14 cellular contexts compared by ENCODE assay signal in genomic region chr20:49591217-49591865, GRCh38. TPM values are rescaled to one million over a fixed set of nuclear protein-coding genes. Genes with fewer than 3 reads are reported as not detected.
DNase-seq lines count a peak whose midpoint lies in the region; ATAC-seq, FAIRE-seq and TF ChIP-seq lines count a peak whose summit lies in the region.
"Had no signal": no experiment of that assay in that cellular context is flagged by ENCODE, and none has a peak within 500 bp of the region (broad histone marks: within the 10 kb centered on the region; RNA-seq: fewer than 3 reads in every experiment).

No MANE protein-coding gene starts in this region.

- H3K4me1 Mint-ChIP-seq in T-helper 2 cell treated with Interferon-gamma antibody and Interleukin-4, amounts not matched to agents 5 μg/mL and 100 μg/mL, for 36 hours (ENCODE audit: low read depth) = peaks cover 72% of the 10 kb centered on the region
- H3K4me1 Mint-ChIP-seq in neural crest cell = peaks cover 6% of the 10 kb centered on the region

- peaks cover 44% of the 10 kb centered on the region for H3K36me3 Mint-ChIP-seq in T-helper 2 cell treated with Interferon-gamma antibody and Interleukin-4, amounts not matched to agents 5 μg/mL and 100 μg/mL, for 36 hours (ENCODE audit: low read depth)
- no peaks in the 10 kb centered on the region for H3K36me3 Mint-ChIP-seq in neural crest cell (ENCODE audit: low read depth)

- H3K36me3 ChIP-seq in BLaER1 treated with 17β-estradiol and CSF1 and Interleukin-3, amounts not matched to agents 10 nM and 100 nM = no peaks in the 10 kb centered on the region; a peak in 1 of 22 replicates
- H3K36me3 ChIP-seq in esophagus muscularis mucosa = no peaks in the 10 kb centered on the region
- H3K36me3 ChIP-seq: spleen, thyroid gland had no signal

- peak overlapping the region in 7 of 11 experiments; percentile 5 to 51 (median 38); a peak in 8 of 22 replicates for H3K9ac ChIP-seq in BLaER1 treated with 17β-estradiol and CSF1 and Interleukin-3, amounts not matched to agents 10 nM and 100 nM

- no peak for TF ChIP-seq POLR2A in esophagus muscularis mucosa (IDR thresholded peaks at IDR 0.05; ENCODE audit: low read depth)

- H4K20me1 ChIP-seq in BLaER1 treated with 17β-estradiol and CSF1 and Interleukin-3, amounts not matched to agents 10 nM and 100 nM = no peaks in the 10 kb centered on the region

- peaks cover 16% of the 10 kb centered on the region for H3K9me3 Mint-ChIP-seq in T-helper 2 cell treated with Interferon-gamma antibody and Interleukin-4, amounts not matched to agents 5 μg/mL and 100 μg/mL, for 36 hours
- no peaks in the 10 kb centered on the region for H3K9me3 Mint-ChIP-seq in neural crest cell

- H3K9me3 ChIP-seq in BLaER1 treated with 17β-estradiol and CSF1 and Interleukin-3, amounts not matched to agents 10 nM and 100 nM (replicated peaks in 1 of 11) = peaks cover 0 to 9% (median 0%) of the 10 kb centered on the region in 11 experiments; a peak in 5 of 22 replicates
- no peaks in the 10 kb centered on the region for H3K9me3 ChIP-seq in esophagus muscularis mucosa
- H3K9me3 ChIP-seq: spleen, thyroid gland had no signal

- DNase-seq in T-helper 2 cell treated with Interferon-gamma antibody and Interleukin-4, amounts not matched to agents 5 μg/mL and 100 μg/mL, for 36 hours (ENCODE audit: low spot score) = peak; percentile 61
- no peak for DNase-seq in esophagus muscularis mucosa (ENCODE audit: extremely low spot score)
- no peak for DNase-seq in neural crest cell (ENCODE audit: low read depth, low spot score)
- DNase-seq in epidermal melanocyte (ENCODE audit: insufficient read length, low spot score) = no peak
- DNase-seq in frontal cortex (ENCODE audit: low spot score in 2 of 2) = no peak
- no peak for DNase-seq in HT-29 (ENCODE audit: low spot score)
- DNase-seq: H7, NCI-H1436 treated with DMSO at 0.1 percent for 48 hours, spleen, thyroid gland had no signal

- H3K4me3 Mint-ChIP-seq in T-helper 2 cell treated with Interferon-gamma antibody and Interleukin-4, amounts not matched to agents 5 μg/mL and 100 μg/mL, for 36 hours = peak overlapping the region; percentile 85
- H3K4me3 Mint-ChIP-seq in neural crest cell = no peak overlapping the region

- peak overlapping the region in 9 of 11 experiments; percentile 38 to 97 (median 90); a peak in 17 of 22 replicates for H3K27ac ChIP-seq in BLaER1 treated with 17β-estradiol and CSF1 and Interleukin-3, amounts not matched to agents 10 nM and 100 nM
- H3K27ac ChIP-seq in esophagus muscularis mucosa (replicated peaks in 1 of 4) = peak overlapping the region; percentile 60 to 69 (median 66)
- H3K27ac ChIP-seq: epithelial cell of prostate had no signal

- no peak for FAIRE-seq in frontal cortex (lab: Jason Lieb, UNC)
- FAIRE-seq: D721Med had no signal

- no peaks in the 10 kb centered on the region for H3K27me3 Mint-ChIP-seq in T-helper 2 cell treated with Interferon-gamma antibody and Interleukin-4, amounts not matched to agents 5 μg/mL and 100 μg/mL, for 36 hours (ENCODE audit: low read depth)
- no peaks in the 10 kb centered on the region for H3K27me3 Mint-ChIP-seq in neural crest cell (ENCODE audit: low read depth)

- TF ChIP-seq CTCF in esophagus muscularis mucosa (IDR thresholded peaks at IDR 0.05) (no peak), neural crest cell (conservative IDR thresholded peaks at IDR 0.05) (no peak)

- 59% methylated on average over 4 of the region's 4 CpGs for WGBS in esophagus muscularis mucosa

- no peaks in the 10 kb centered on the region for H3K27me3 ChIP-seq in BLaER1 treated with 17β-estradiol and CSF1 and Interleukin-3, amounts not matched to agents 10 nM and 100 nM
- H3K27me3 ChIP-seq in esophagus muscularis mucosa = no peaks in the 10 kb centered on the region
- H3K27me3 ChIP-seq: thyroid gland had no signal

- peak overlapping the region in 9 of 11 experiments; percentile 40 to 85 (median 78); a peak in 17 of 22 replicates for H3K4me2 ChIP-seq in BLaER1 treated with 17β-estradiol and CSF1 and Interleukin-3, amounts not matched to agents 10 nM and 100 nM

- no peak for ATAC-seq in HG03442 (IDR thresholded peaks at IDR 0.05; ENCODE audit: unreplicated experiment)

- H3K4me3 ChIP-seq in BLaER1 treated with 17β-estradiol and CSF1 and Interleukin-3, amounts not matched to agents 10 nM and 100 nM = no peak overlapping the region
- no peak overlapping the region for H3K4me3 ChIP-seq in esophagus muscularis mucosa
- H3K4me3 ChIP-seq: spleen, thyroid gland had no signal

- H3K4me1 ChIP-seq in BLaER1 treated with 17β-estradiol and CSF1 and Interleukin-3, amounts not matched to agents 10 nM and 100 nM = peaks cover 32 to 100% (median 85%) of the 10 kb centered on the region in 10 experiments
- H3K4me1 ChIP-seq in esophagus muscularis mucosa = peaks cover 30 to 61% (median 49%) of the 10 kb centered on the region in 4 donors

- no peak for TF ChIP-seq EP300 in esophagus muscularis mucosa (IDR thresholded peaks at IDR 0.05)

- H3K27ac Mint-ChIP-seq in T-helper 2 cell treated with Interferon-gamma antibody and Interleukin-4, amounts not matched to agents 5 μg/mL and 100 μg/mL, for 36 hours = peak overlapping the region; percentile 97
- peak overlapping the region; percentile 24 for H3K27ac Mint-ChIP-seq in neural crest cell (ENCODE audit: unreplicated experiment)

- intact Hi-C loops in esophagus muscularis mucosa (cut with DNase I) = no loop called here

RNA-seq across cellular contexts. Expression of gene PTGIS, which starts 23.4 kb away (rescaled TPM):
- total RNA-seq in esophagus muscularis mucosa (100 to 1,000 TPM; 107 to 217 (median 130) TPM), neural crest cell (7.1 and 9.8 TPM in 2 replicates), frontal cortex (7.7 TPM)
- not detected in 2 replicates for total RNA-seq in HT-29 (2014; rRNA removed; shearing (Covaris generic))
